Comparison of ENCODE assay signal across 1 cellular context in the genomic region with DNA sequence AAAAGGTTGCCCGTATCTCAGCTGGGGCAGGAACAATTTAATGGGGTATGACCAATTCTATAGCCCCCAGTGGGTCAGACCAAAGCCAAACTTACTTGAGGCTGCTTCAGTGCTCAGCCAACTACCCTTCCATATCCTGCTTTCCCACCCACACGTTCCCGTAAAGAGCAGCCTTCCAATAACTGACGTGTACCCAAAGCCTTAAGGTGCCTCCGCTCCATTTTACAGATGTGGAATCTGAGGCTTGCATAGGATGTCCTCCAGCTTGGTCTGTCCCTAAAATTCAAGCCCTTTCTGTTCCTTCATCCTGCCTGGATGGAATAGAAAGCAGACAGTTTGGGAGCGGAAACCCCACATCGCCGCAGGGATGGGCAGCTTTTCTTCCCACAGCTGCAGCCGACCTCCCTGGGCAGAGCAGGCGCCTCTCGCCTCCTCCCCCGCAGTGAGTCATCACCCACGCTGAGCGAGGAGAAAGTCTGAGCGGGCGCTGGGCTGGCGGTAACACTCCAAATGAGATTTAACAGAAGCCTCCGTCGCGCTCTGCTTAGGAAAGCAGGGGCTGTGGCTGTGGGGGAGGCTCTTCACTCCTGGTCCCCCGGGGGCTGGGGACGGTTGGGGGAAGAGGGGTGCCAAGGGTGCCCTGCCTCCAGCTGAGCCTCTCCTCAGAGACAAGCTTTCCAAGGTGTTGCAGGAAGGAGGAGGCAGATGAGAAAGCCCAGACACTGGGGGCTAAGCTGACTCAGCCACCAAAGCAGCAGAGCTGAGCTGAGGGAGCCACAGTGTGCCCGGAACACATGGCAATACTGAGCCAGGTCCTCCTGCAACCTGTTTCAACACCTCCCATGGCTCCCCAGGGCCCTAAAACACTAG.
TF ChIP-seq lines count a peak whose summit lies in the region.

No MANE protein-coding gene starts in this region.

TF ChIP-seq in GM12878, 131 proteins besides CTCF, POLR2A, EP300 and RAD21 (continued from another document):
- TF ChIP-seq, protein P1, sequence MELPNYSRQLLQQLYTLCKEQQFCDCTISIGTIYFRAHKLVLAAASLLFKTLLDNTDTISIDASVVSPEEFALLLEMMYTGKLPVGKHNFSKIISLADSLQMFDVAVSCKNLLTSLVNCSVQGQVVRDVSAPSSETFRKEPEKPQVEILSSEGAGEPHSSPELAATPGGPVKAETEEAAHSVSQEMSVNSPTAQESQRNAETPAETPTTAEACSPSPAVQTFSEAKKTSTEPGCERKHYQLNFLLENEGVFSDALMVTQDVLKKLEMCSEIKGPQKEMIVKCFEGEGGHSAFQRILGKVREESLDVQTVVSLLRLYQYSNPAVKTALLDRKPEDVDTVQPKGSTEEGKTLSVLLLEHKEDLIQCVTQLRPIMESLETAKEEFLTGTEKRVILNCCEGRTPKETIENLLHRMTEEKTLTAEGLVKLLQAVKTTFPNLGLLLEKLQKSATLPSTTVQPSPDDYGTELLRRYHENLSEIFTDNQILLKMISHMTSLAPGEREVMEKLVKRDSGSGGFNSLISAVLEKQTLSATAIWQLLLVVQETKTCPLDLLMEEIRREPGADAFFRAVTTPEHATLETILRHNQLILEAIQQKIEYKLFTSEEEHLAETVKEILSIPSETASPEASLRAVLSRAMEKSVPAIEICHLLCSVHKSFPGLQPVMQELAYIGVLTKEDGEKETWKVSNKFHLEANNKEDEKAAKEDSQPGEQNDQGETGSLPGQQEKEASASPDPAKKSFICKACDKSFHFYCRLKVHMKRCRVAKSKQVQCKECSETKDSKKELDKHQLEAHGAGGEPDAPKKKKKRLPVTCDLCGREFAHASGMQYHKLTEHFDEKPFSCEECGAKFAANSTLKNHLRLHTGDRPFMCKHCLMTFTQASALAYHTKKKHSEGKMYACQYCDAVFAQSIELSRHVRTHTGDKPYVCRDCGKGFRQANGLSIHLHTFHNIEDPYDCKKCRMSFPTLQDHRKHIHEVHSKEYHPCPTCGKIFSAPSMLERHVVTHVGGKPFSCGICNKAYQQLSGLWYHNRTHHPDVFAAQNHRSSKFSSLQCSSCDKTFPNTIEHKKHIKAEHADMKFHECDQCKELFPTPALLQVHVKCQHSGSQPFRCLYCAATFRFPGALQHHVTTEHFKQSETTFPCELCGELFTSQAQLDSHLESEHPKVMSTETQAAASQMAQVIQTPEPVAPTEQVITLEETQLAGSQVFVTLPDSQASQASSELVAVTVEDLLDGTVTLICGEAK (IDR thresholded peaks at IDR 0.05; ENCODE audit: borderline replicate concordance): no peak
TF ChIP-seq in GM12878: peak in this region for 1.
